14 cellular contexts compared by ENCODE assay signal in genomic region chr13:24341439-24341838, GRCh38. TPM values are rescaled to one million over a fixed set of nuclear protein-coding genes. Genes with fewer than 3 reads are reported as not detected.
A peak's percentile ranks its signal among the peaks of the same experiment; 100 is the strongest.
DNase-seq lines count a peak whose midpoint lies in the region; ATAC-seq and TF ChIP-seq lines count a peak whose summit lies in the region.
"Had no signal": no experiment of that assay in that cellular context is flagged by ENCODE, and none has a peak within 500 bp of the region (broad histone marks: within the 10 kb centered on the region; RNA-seq: fewer than 3 reads in every experiment).

No MANE protein-coding gene starts in this region.

- no peak overlapping the region for H3K4me3 ChIP-seq in HFF-Myc (replicated peaks; ENCODE audit: low read depth, low read length)
- H3K4me3 ChIP-seq: colonic mucosa had no signal

- TF ChIP-seq CTCF in HFF-Myc (IDR thresholded peaks at IDR 0.05; ENCODE audit: low read depth, low read length, missing control alignments) = no peak

- no peak for ATAC-seq in GM21717 (IDR thresholded peaks at IDR 0.05; ENCODE audit: unreplicated experiment)
- ATAC-seq: SK-N-SH treated with all-trans-retinoic acid at 6 μM for 48 hours had no signal

- DNase-seq in EH (ENCODE audit: low read depth) (peak; percentile 40), HFF-Myc (ENCODE audit: extremely low read depth, low read depth) (peak; percentile 15), RKO (ENCODE audit: low spot score) (peak; percentile 26), kidney tubule cell (ENCODE audit: low spot score) (peak; percentile 82), OCI-M2 (lab: John Stamatoyannopoulos, UW; ENCODE audit: unreplicated experiment) (no peak), mucosa of gallbladder (ENCODE audit: low spot score) (no peak)
- DNase-seq: activated CD4-positive, alpha-beta memory T cell treated with anti-CD3 and anti-CD28 coated beads, Interleukin-2, amount 10 ng/mL, durations not matched to agents 7 days and 5 days; anterior cingulate cortex; colonic mucosa; erythroblast; Kasumi-1; substantia nigra had no signal

RNA-seq across cellular contexts. Expression of gene C1QTNF9, which starts 32.1 kb away (rescaled TPM):
- 0.14 TPM for total RNA-seq in mucosa of gallbladder
- total RNA-seq: activated CD4-positive, alpha-beta memory T cell treated with anti-CD3 and anti-CD28 coated beads, Interleukin-2, amount 10 ng/mL, durations not matched to agents 7 days and 5 days had no signal

Comparison
In these comparisons a context has a peak if more than half of its experiments do, and no peak if none do; other contexts are left out.
1. DNase-seq: peak in EH (single experiment), HFF-Myc (single experiment), RKO (single experiment) and kidney tubule cell (single experiment); none in OCI-M2 (single experiment) and mucosa of gallbladder (single experiment).